8 cellular contexts compared by ENCODE assay signal in the genomic region with DNA sequence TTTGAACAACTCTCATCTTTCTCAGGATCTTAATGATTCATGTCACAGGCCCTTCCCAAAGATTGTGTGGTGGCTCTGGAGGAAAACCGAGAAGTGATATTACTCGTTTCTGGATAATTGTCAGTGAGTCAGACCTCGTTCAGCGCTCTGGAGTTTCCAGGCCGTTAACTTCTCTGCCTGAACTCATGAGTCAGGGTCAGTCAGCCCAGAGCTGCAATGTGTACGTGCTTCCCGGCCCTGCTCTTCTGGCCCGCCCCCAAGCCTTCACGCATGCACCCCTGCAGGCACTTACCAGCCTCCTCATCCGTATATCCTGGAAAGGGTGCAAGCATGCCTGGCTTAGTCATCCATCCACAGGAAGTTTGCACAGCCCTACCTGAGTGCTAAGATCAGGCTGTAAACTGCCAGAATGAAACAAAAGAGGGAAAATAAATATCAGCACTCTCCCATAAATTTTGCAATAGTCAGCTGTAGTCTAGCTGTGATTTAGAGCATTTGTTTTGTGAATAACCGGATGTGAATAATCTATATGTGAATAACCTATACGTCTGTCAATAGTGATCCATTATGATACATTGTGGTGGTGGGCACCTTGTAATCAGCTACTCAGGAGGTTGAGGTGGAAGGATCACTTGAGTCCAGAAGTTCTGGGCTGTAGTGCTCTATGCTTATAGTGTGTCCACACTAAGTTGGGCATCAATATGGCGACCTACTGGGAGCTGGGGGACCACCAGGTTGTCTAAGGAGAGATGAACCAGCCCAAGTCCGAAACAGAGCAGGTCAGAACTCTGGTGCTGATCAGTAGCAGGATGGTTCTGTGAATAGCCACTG. TPM values are rescaled to one million over a fixed set of nuclear protein-coding genes. Genes with fewer than 3 reads are reported as not detected.
A peak's percentile ranks its signal among the peaks of the same experiment; 100 is the strongest.
DNase-seq lines count a peak whose midpoint lies in the region; ATAC-seq and TF ChIP-seq lines count a peak whose summit lies in the region.

No MANE protein-coding gene starts in this region.

- H3K4me1 Mint-ChIP-seq in CD14-positive monocyte, result peaks cover 46% of the 10 kb centered on the region
- peaks cover 29% of the 10 kb centered on the region for H3K4me1 Mint-ChIP-seq in activated T-helper 2 cell treated with anti-CD3 and anti-CD28 coated beads, Interferon-gamma antibody, Interleukin-2, Interleukin-4, amounts not matched to agents 10 μg/mL and 5 μg/mL and 100 μg/mL, durations not matched to agents 14 hours and 24 hours and 36 hours (ENCODE audit: low read depth)

- no peaks in the 10 kb centered on the region for H3K36me3 Mint-ChIP-seq in CD14-positive monocyte
- H3K36me3 Mint-ChIP-seq in activated T-helper 2 cell treated with anti-CD3 and anti-CD28 coated beads, Interferon-gamma antibody, Interleukin-2, Interleukin-4, amounts not matched to agents 10 μg/mL and 5 μg/mL and 100 μg/mL, durations not matched to agents 14 hours and 24 hours and 36 hours (ENCODE audit: low read depth), result no peaks in the 10 kb centered on the region

- DNase-seq in CD14-positive monocyte (ENCODE audit: low spot score) (peak; percentile 77), NCI-H2107 treated with DMSO at 0.1 percent for 48 hours (lab: John Stamatoyannopoulos, UW; ENCODE audit: unreplicated experiment) (peak; percentile 65), iPS-NIHi7 (ENCODE audit: extremely low spot score) (peak; percentile 58), activated gamma-delta T cell (lab: John Stamatoyannopoulos, UW) (no peak)
- peak; percentile 16 for DNase-seq in activated T-helper 2 cell treated with anti-CD3 and anti-CD28 coated beads, Interferon-gamma antibody, Interleukin-2, Interleukin-4, amounts not matched to agents 10 μg/mL and 5 μg/mL and 100 μg/mL, durations not matched to agents 14 hours and 24 hours and 36 hours (ENCODE audit: low spot score)
- DNase-seq in stimulated activated CD4-positive, alpha-beta T cell treated with anti-CD3 and anti-CD28 coated beads, Interleukin-15, amount 100 ng/mL, for 48 hours (ENCODE audit: low read depth in 2 of 2), result peak; percentile 60 to 62

- intact Hi-C loops in CD14-positive monocyte (cut with micrococcal nuclease), result loop anchor here in 1 of 2 donors (5.0 kb wide), 1 partner anchor 41 kb away; no protein-coding TSS in a partner anchor
- intact Hi-C loops in activated T-helper 2 cell treated with anti-CD3 and anti-CD28 coated beads, Interferon-gamma antibody, Interleukin-2, Interleukin-4, amounts not matched to agents 10 μg/mL and 5 μg/mL and 100 μg/mL, durations not matched to agents 14 hours and 24 hours and 36 hours (cut with micrococcal nuclease), result loop anchor here (1.0 to 5.0 kb wide), 3 partner anchors 18 to 66 kb away; a partner anchor contains a TSS

- ATAC-seq in GM21717 (IDR thresholded peaks at IDR 0.05; ENCODE audit: unreplicated experiment) (peak; percentile 44), HG03280 (IDR thresholded peaks at IDR 0.05; ENCODE audit: unreplicated experiment) (no peak)

- H3K27me3 Mint-ChIP-seq in CD14-positive monocyte (ENCODE audit: low read depth in 3 of 3), result peaks cover 0 to 2% (median 0%) of the 10 kb centered on the region in 3 donors
- no peaks in the 10 kb centered on the region for H3K27me3 Mint-ChIP-seq in activated T-helper 2 cell treated with anti-CD3 and anti-CD28 coated beads, Interferon-gamma antibody, Interleukin-2, Interleukin-4, amounts not matched to agents 10 μg/mL and 5 μg/mL and 100 μg/mL, durations not matched to agents 14 hours and 24 hours and 36 hours (ENCODE audit: low read depth)

- H3K4me3 Mint-ChIP-seq in CD14-positive monocyte, result no peak overlapping the region
- H3K4me3 Mint-ChIP-seq in activated T-helper 2 cell treated with anti-CD3 and anti-CD28 coated beads, Interferon-gamma antibody, Interleukin-2, Interleukin-4, amounts not matched to agents 10 μg/mL and 5 μg/mL and 100 μg/mL, durations not matched to agents 14 hours and 24 hours and 36 hours (ENCODE audit: low read depth), result no peak overlapping the region

- peak overlapping the region; percentile 21 to 78 (median 57) for H3K27ac Mint-ChIP-seq in CD14-positive monocyte
- H3K27ac Mint-ChIP-seq in activated T-helper 2 cell treated with anti-CD3 and anti-CD28 coated beads, Interferon-gamma antibody, Interleukin-2, Interleukin-4, amounts not matched to agents 10 μg/mL and 5 μg/mL and 100 μg/mL, durations not matched to agents 14 hours and 24 hours and 36 hours, result peak overlapping the region; percentile 77

- no peak for TF ChIP-seq CTCF in CD14-positive monocyte (IDR thresholded peaks at IDR 0.05)

- H3K9me3 Mint-ChIP-seq in CD14-positive monocyte, result no peaks in the 10 kb centered on the region
- H3K9me3 Mint-ChIP-seq in activated T-helper 2 cell treated with anti-CD3 and anti-CD28 coated beads, Interferon-gamma antibody, Interleukin-2, Interleukin-4, amounts not matched to agents 10 μg/mL and 5 μg/mL and 100 μg/mL, durations not matched to agents 14 hours and 24 hours and 36 hours, result peaks cover 3% of the 10 kb centered on the region

RNA-seq across cellular contexts. Expression of a gene that starts 35.3 kb away (rescaled TPM):
- 10 to 100 TPM; 13.2 to 22.0 TPM for polyA plus RNA-seq in CD14-positive monocyte
- total RNA-seq in activated T-helper 2 cell treated with anti-CD3 and anti-CD28 coated beads, Interferon-gamma antibody, Interleukin-2, Interleukin-4, amounts not matched to agents 10 μg/mL and 5 μg/mL and 100 μg/mL, durations not matched to agents 14 hours and 24 hours and 36 hours, result 28.3 and 30.2 TPM in 2 replicates
